Comparison of ENCODE assay signal across 21 cellular contexts in genomic region chr19:3697094-3697493, GRCh38. TPM values are rescaled to one million over a fixed set of nuclear protein-coding genes. Genes with fewer than 3 reads are reported as not detected.
A peak's percentile ranks its signal among the peaks of the same experiment; 100 is the strongest.
DNase-seq lines count a peak whose midpoint lies in the region; ATAC-seq and TF ChIP-seq lines count a peak whose summit lies in the region.
"Had no signal": no experiment of that assay in that cellular context is flagged by ENCODE, and none has a peak within 500 bp of the region (broad histone marks: within the 10 kb centered on the region; RNA-seq: fewer than 3 reads in every experiment).

No MANE protein-coding gene starts in this region.

- DNase-seq in WTC11 (ENCODE audit: low spot score) (no peak), osteocyte (ENCODE audit: extremely low spot score, unreplicated experiment) (no peak), uterus (no peak), RPMI8226 (no peak)
- DNase-seq in activated T-cell treated with anti-CD3 and anti-CD28 coated beads, Interleukin-2, amount 50 U/mL, for 72 hours = no peak
- DNase-seq: activated naive CD4-positive, alpha-beta T cell treated with anti-CD3 and anti-CD28 coated beads, Interleukin-2, amount 10 ng/mL, durations not matched to agents 7 days and 5 days; amygdala; CD8-positive, alpha-beta T cell; cortex of kidney; endodermal cell; gastrocnemius medialis; hypothalamus; KG1; left ventricle myocardium inferior; MM.1S; NCI-H1417 treated with DMSO at 0.1 percent for 48 hours; NCI-H748 treated with DMSO at 0.1 percent for 48 hours had no signal

- peaks cover 3% of the 10 kb centered on the region; the same call in 1 of the 2 replicates for H3K4me1 Mint-ChIP-seq in WTC11
- H3K4me1 Mint-ChIP-seq in osteocyte (ENCODE audit: unreplicated experiment) = peaks cover 31% of the 10 kb centered on the region
- H3K4me1 Mint-ChIP-seq in activated T-cell treated with anti-CD3 and anti-CD28 coated beads, Interleukin-2, amount 50 U/mL, for 72 hours (ENCODE audit: low read depth) = peaks cover 26% of the 10 kb centered on the region
- H3K4me1 Mint-ChIP-seq: endodermal cell had no signal

- no peaks in the 10 kb centered on the region for H3K9me3 ChIP-seq in esophagus (ENCODE audit: control insufficient read depth in 2 of 2, insufficient read depth in 1 of 2, low read depth in 1 of 2, low read length in 1 of 2)
- H3K9me3 ChIP-seq in uterus = no peaks in the 10 kb centered on the region
- H3K9me3 ChIP-seq: gastrocnemius medialis, left ventricle myocardium inferior, SJSA1 had no signal

- peak overlapping the region; percentile 34 to 37 for H3K27ac ChIP-seq in esophagus (ENCODE audit: low read depth in 2 of 2, low read length in 1 of 2)
- peak overlapping the region; percentile 80 to 88 for H3K27ac ChIP-seq in uterus
- H3K27ac ChIP-seq: cardiac muscle cell, left ventricle myocardium inferior, SJSA1 had no signal

- ATAC-seq in WTC11 (no peak), GM18909 (IDR thresholded peaks at IDR 0.05; ENCODE audit: poor library complexity, unreplicated experiment) (no peak)
- ATAC-seq in activated T-cell treated with anti-CD3 and anti-CD28 coated beads, Interleukin-2, amount 50 U/mL, for 72 hours (replicated peaks in 1 of 2) = no peak
- ATAC-seq: CD8-positive, alpha-beta T cell; gastrocnemius medialis had no signal

- POLR2A ChIA-PET in WTC11 (lab: Charles Lee) = no interaction called here

- CTCF ChIA-PET in WTC11 (lab: Charles Lee) = interaction anchor here (1.0 to 1.8 kb wide), 3 partner anchors 8 to 152 kb away, joined by 3 to 5 read pairs (median 3); no protein-coding TSS in a partner anchor

- H3K36me3 Mint-ChIP-seq in WTC11 (no peaks in the 10 kb centered on the region), osteocyte (ENCODE audit: unreplicated experiment) (no peaks in the 10 kb centered on the region)
- no peaks in the 10 kb centered on the region for H3K36me3 Mint-ChIP-seq in activated T-cell treated with anti-CD3 and anti-CD28 coated beads, Interleukin-2, amount 50 U/mL, for 72 hours (ENCODE audit: insufficient read depth in 2 of 2)

- intact Hi-C loops in uterus (cut with DNase I; ENCODE audit: low total_unique reads) = no loop called here

- TF ChIP-seq POLR2A in uterus (IDR thresholded peaks at IDR 0.05) = no peak

- TF ChIP-seq CTCF in WTC11 (IDR thresholded peaks at IDR 0.05) = no peak
- no peak for TF ChIP-seq CTCF in osteocyte (IDR thresholded peaks at IDR 0.05)
- TF ChIP-seq CTCF in uterus (IDR thresholded peaks at IDR 0.05) = no peak

- H3K4me1 ChIP-seq in esophagus (ENCODE audit: control insufficient read depth in 2 of 2, insufficient read depth in 2 of 2, low read length in 1 of 2) (peaks cover 6 to 19% of the 10 kb centered on the region in 2 donors), uterus (peaks cover 0 to 10% of the 10 kb centered on the region in 2 donors)

- H3K36me3 ChIP-seq in esophagus (ENCODE audit: control insufficient read depth in 2 of 2, insufficient read depth in 2 of 2, low read length in 1 of 2) (peaks cover 0 to 11% of the 10 kb centered on the region in 2 donors), uterus (no peaks in the 10 kb centered on the region)
- H3K36me3 ChIP-seq: cardiac muscle cell, gastrocnemius medialis had no signal

- 89 to 92% methylated on average over 30 of the region's 30 CpGs for WGBS in esophagus, 2 donors

- H3K27me3 ChIP-seq in esophagus (ENCODE audit: control insufficient read depth in 1 of 2, insufficient read depth in 2 of 2, low read length in 2 of 2) (no peaks in the 10 kb centered on the region), uterus (no peaks in the 10 kb centered on the region)
- H3K27me3 ChIP-seq: cardiac muscle cell, gastrocnemius medialis, SJSA1 had no signal

- H3K27ac Mint-ChIP-seq in WTC11 (no peak overlapping the region), osteocyte (ENCODE audit: unreplicated experiment) (peak overlapping the region; percentile 23)
- H3K27ac Mint-ChIP-seq in activated T-cell treated with anti-CD3 and anti-CD28 coated beads, Interleukin-2, amount 50 U/mL, for 72 hours = no peak overlapping the region
- H3K27ac Mint-ChIP-seq: activated naive CD4-positive, alpha-beta T cell treated with anti-CD3 and anti-CD28 coated beads, Interleukin-2, amount 10 ng/mL, durations not matched to agents 7 days and 5 days; CD8-positive, alpha-beta T cell; endodermal cell had no signal

- H3K27me3 Mint-ChIP-seq in WTC11 (ENCODE audit: low read depth) (no peaks in the 10 kb centered on the region), osteocyte (ENCODE audit: unreplicated experiment) (no peaks in the 10 kb centered on the region)
- H3K27me3 Mint-ChIP-seq in activated T-cell treated with anti-CD3 and anti-CD28 coated beads, Interleukin-2, amount 50 U/mL, for 72 hours (ENCODE audit: low read depth) = no peaks in the 10 kb centered on the region
- H3K27me3 Mint-ChIP-seq: activated naive CD4-positive, alpha-beta T cell treated with anti-CD3 and anti-CD28 coated beads, Interleukin-2, amount 10 ng/mL, durations not matched to agents 7 days and 5 days had no signal

- peaks cover 11% of the 10 kb centered on the region for H3K9me3 Mint-ChIP-seq in WTC11
- no peaks in the 10 kb centered on the region for H3K9me3 Mint-ChIP-seq in osteocyte (ENCODE audit: unreplicated experiment)
- no peaks in the 10 kb centered on the region for H3K9me3 Mint-ChIP-seq in activated T-cell treated with anti-CD3 and anti-CD28 coated beads, Interleukin-2, amount 50 U/mL, for 72 hours
- H3K9me3 Mint-ChIP-seq: activated naive CD4-positive, alpha-beta T cell treated with anti-CD3 and anti-CD28 coated beads, Interleukin-2, amount 10 ng/mL, durations not matched to agents 7 days and 5 days; CD8-positive, alpha-beta T cell had no signal

- H3K4me3 ChIP-seq in esophagus (ENCODE audit: low read depth in 1 of 2, low read length in 2 of 2) (peak overlapping the region in 1 of 2 donors; percentile 12), uterus (no peak overlapping the region)
- H3K4me3 ChIP-seq: cardiac muscle cell, gastrocnemius medialis, left ventricle myocardium inferior, SJSA1 had no signal

- no peak overlapping the region for H3K4me3 Mint-ChIP-seq in WTC11
- H3K4me3 Mint-ChIP-seq in osteocyte (ENCODE audit: unreplicated experiment) = no peak overlapping the region
- no peak overlapping the region for H3K4me3 Mint-ChIP-seq in activated T-cell treated with anti-CD3 and anti-CD28 coated beads, Interleukin-2, amount 50 U/mL, for 72 hours
- H3K4me3 Mint-ChIP-seq: endodermal cell had no signal

TF ChIP-seq in WTC11, 78 proteins besides CTCF, POLR2A, EP300 and RAD21:
- TF ChIP-seq ZBTB43 (CRISPR knock-in tag; IDR thresholded peaks at IDR 0.05) (no peak), ESRRA (CRISPR knock-in tag; IDR thresholded peaks at IDR 0.05; ENCODE audit: borderline replicate concordance) (no peak), ZNF263 (CRISPR knock-in tag; IDR thresholded peaks at IDR 0.05; ENCODE audit: low read depth) (peak; percentile 78; the same call in 1 of the 2 replicates), CDX4 (CRISPR knock-in tag; IDR thresholded peaks at IDR 0.05; ENCODE audit: borderline replicate concordance) (no peak)

RNA-seq across cellular contexts. Expression of gene PIP5K1C, which starts 3.2 kb away (rescaled TPM):
- total RNA-seq in WTC11 (2021) = 34.0 to 36.2 TPM (median 36.0 TPM) in 3 replicates
- 10 to 100 TPM; 10.4 to 18.1 TPM for polyA plus RNA-seq in esophagus
- 73.0 and 75.7 TPM in 2 replicates for total RNA-seq in osteocyte
- 10 to 100 TPM in 3 of 4 donors, 1 to 10 TPM in 1; 6.2 to 77.5 (median 33.2) TPM for total RNA-seq in uterus
- total RNA-seq in activated T-cell treated with anti-CD3 and anti-CD28 coated beads, Interleukin-2, amount 50 U/mL, for 72 hours = 10 to 100 TPM; 16.0 to 21.0 TPM

RNA-seq across cellular contexts. Expression of gene TJP3, which starts 11.1 kb away (rescaled TPM):
- total RNA-seq in WTC11 (2021) = 36.2 to 44.0 TPM (median 39.7 TPM) in 3 replicates
- 100 to 1,000 TPM in 1 of 2 donors, 10 to 100 TPM in 1; 44.5 to 118 TPM for polyA plus RNA-seq in esophagus
- not detected in 2 replicates for total RNA-seq in osteocyte
- total RNA-seq in uterus = 1 to 10 TPM in 3 of 4 donors, under 1 TPM in 1; 0.37 to 7.4 (median 3.9) TPM
- total RNA-seq in activated T-cell treated with anti-CD3 and anti-CD28 coated beads, Interleukin-2, amount 50 U/mL, for 72 hours = 1 to 10 TPM; 1.7 to 5.8 TPM
- total RNA-seq: left ventricle myocardium inferior, SJSA1 had no signal
